In genomic region chr6:31821301-31822037, GRCh38 we compare ENCODE assay signal across 8 cellular contexts. TPM values are rescaled to one million over a fixed set of nuclear protein-coding genes. Genes with fewer than 3 reads are reported as not detected.
DNase-seq lines count a peak whose midpoint lies in the region; ATAC-seq and TF ChIP-seq lines count a peak whose summit lies in the region.

No MANE protein-coding gene starts in this region.

- no peaks in the 10 kb centered on the region for H3K36me3 ChIP-seq in duodenal mucosa (ENCODE audit: control insufficient read depth in 1 of 2, insufficient read depth in 2 of 2, low read length in 2 of 2)
- H3K36me3 ChIP-seq in lung (ENCODE audit: control insufficient read depth in 2 of 2, insufficient read depth in 2 of 2, low read length in 2 of 2) = no peaks in the 10 kb centered on the region

- peak overlapping the region; percentile 74 for H3K4me3 ChIP-seq in NB4 (ENCODE audit: low read depth, low read length)
- peak overlapping the region; percentile 74 to 83 for H3K4me3 ChIP-seq in duodenal mucosa (ENCODE audit: low read depth in 1 of 2, low read length in 2 of 2)
- H3K4me3 ChIP-seq in lung = peak overlapping the region; percentile 0

- H3K9me3 ChIP-seq in duodenal mucosa (ENCODE audit: control insufficient read depth in 1 of 2, low read length in 2 of 2) (no peaks in the 10 kb centered on the region), lung (ENCODE audit: control insufficient read depth in 2 of 2, insufficient read depth in 1 of 2, low read length in 1 of 2) (no peaks in the 10 kb centered on the region)

- TF ChIP-seq POLR2A in GM19193 (IDR thresholded peaks at IDR 0.05; ENCODE audit: extremely low read depth, insufficient read depth, insufficient read length) = peak; percentile 82
- TF ChIP-seq POLR2A in NB4 (IDR thresholded peaks at IDR 0.05; ENCODE audit: extremely low read depth, insufficient read length) = peak; percentile 35

- peaks cover 36 to 57% of the 10 kb centered on the region in 2 donors for H3K4me1 ChIP-seq in duodenal mucosa (ENCODE audit: control insufficient read depth in 1 of 2, insufficient read depth in 2 of 2, low read length in 2 of 2)
- peaks cover 6 to 9% of the 10 kb centered on the region in 2 donors for H3K4me1 ChIP-seq in lung (ENCODE audit: control insufficient read depth in 2 of 2, insufficient read depth in 2 of 2, low read length in 2 of 2)

- peak overlapping the region; percentile 90 for H3K27ac ChIP-seq in duodenal mucosa (ENCODE audit: low read depth, low read length)
- peak overlapping the region; percentile 67 to 88 for H3K27ac ChIP-seq in lung (ENCODE audit: low read depth in 1 of 2, low read length in 1 of 2)

- DNase-seq in Ammon's horn (ENCODE audit: low spot score) = peak; percentile 79
- DNase-seq in NB4 (ENCODE audit: low read depth) = peak; percentile 81
- DNase-seq in activated CD4-positive, alpha-beta T cell treated with anti-CD3 and anti-CD28 coated beads for 24 hours (ENCODE audit: low read depth in 2 of 2) = peak; percentile 55 to 68
- peak; percentile 77 for DNase-seq in lung (ENCODE audit: low spot score)
- peak in 2 of 3 experiments; percentile 47 to 54 for DNase-seq in stimulated activated CD4-positive, alpha-beta T cell treated with anti-CD3 and anti-CD28 coated beads, TNF-alpha, amount 100 ng/mL, for 4 hours (ENCODE audit: low read depth in 3 of 3)
- DNase-seq in NCI-H2029 treated with DMSO at 0.1 percent for 48 hours (lab: John Stamatoyannopoulos, UW) = no peak

- peak overlapping the region; percentile 76 to 89 for H3K9ac ChIP-seq in duodenal mucosa (ENCODE audit: low read depth in 1 of 2, low read length in 2 of 2)

- no peak for TF ChIP-seq CTCF in NB4 (IDR thresholded peaks at IDR 0.05; ENCODE audit: low read depth, low read length)
- no peak for TF ChIP-seq CTCF in lung (IDR thresholded peaks at IDR 0.05; ENCODE audit: control extremely low read depth, extremely low read depth)

- H3K27me3 ChIP-seq in duodenal mucosa (ENCODE audit: control insufficient read depth in 1 of 2, insufficient read depth in 2 of 2, low read length in 2 of 2) = no peaks in the 10 kb centered on the region
- no peaks in the 10 kb centered on the region for H3K27me3 ChIP-seq in lung (ENCODE audit: control insufficient read depth, insufficient read depth)

- peak; percentile 66 for ATAC-seq in lung (ENCODE audit: insufficient read depth, low FRiP score)

- 4% methylated on average over 39 of the region's 39 CpGs for WGBS in lung, 2 donors

RNA-seq across cellular contexts. Expression of gene HSPA1B, which starts 6.1 kb away (rescaled TPM):
- total RNA-seq in lung = 1,000 to 10,000 TPM in 1 of 2 donors, 10 to 100 TPM in 1; 99.7 to 1,377 TPM
- 10 to 100 TPM; 33.2 to 99.0 TPM for polyA plus RNA-seq in lung

RNA-seq across cellular contexts. Expression of gene HSPA1A, which starts 6.1 kb away (rescaled TPM):
- 1,000 to 10,000 TPM in 1 of 2 donors, 100 to 1,000 TPM in 1; 118 to 1,149 TPM for total RNA-seq in lung
- 100 to 1,000 TPM in 1 of 2 donors, 10 to 100 TPM in 1; 90.6 to 161 TPM for polyA plus RNA-seq in lung

RNA-seq across cellular contexts. Expression of gene HSPA1L, which starts 6.4 kb away (rescaled TPM):
- total RNA-seq in lung = 1 to 10 TPM; 1.9 to 2.3 TPM
- polyA plus RNA-seq in lung = 1 to 10 TPM; 1.0 to 1.2 TPM

RNA-seq across cellular contexts. Expression of gene LSM2, which starts 14.7 kb away (rescaled TPM):
- total RNA-seq in lung = 10 to 100 TPM; 22.0 to 39.4 TPM
- polyA plus RNA-seq in lung = 10 to 100 TPM; 52.0 to 66.7 TPM

RNA-seq across cellular contexts. Expression of gene VARS1, which starts 25.9 kb away (rescaled TPM):
- 10 to 100 TPM; 32.2 to 95.4 TPM for total RNA-seq in lung
- polyA plus RNA-seq in lung = 10 to 100 TPM; 36.3 to 45.8 TPM

Comparison
In these comparisons a context has a peak if more than half of its experiments do, and no peak if none do; other contexts are left out.
1. H3K4me3 ChIP-seq: peak in every context shown above with its lines; median percentile 78 in duodenal mucosa; 74 in NB4; 0 in lung.